ENCODE assay signal across 8 cellular contexts in the genomic region with DNA sequence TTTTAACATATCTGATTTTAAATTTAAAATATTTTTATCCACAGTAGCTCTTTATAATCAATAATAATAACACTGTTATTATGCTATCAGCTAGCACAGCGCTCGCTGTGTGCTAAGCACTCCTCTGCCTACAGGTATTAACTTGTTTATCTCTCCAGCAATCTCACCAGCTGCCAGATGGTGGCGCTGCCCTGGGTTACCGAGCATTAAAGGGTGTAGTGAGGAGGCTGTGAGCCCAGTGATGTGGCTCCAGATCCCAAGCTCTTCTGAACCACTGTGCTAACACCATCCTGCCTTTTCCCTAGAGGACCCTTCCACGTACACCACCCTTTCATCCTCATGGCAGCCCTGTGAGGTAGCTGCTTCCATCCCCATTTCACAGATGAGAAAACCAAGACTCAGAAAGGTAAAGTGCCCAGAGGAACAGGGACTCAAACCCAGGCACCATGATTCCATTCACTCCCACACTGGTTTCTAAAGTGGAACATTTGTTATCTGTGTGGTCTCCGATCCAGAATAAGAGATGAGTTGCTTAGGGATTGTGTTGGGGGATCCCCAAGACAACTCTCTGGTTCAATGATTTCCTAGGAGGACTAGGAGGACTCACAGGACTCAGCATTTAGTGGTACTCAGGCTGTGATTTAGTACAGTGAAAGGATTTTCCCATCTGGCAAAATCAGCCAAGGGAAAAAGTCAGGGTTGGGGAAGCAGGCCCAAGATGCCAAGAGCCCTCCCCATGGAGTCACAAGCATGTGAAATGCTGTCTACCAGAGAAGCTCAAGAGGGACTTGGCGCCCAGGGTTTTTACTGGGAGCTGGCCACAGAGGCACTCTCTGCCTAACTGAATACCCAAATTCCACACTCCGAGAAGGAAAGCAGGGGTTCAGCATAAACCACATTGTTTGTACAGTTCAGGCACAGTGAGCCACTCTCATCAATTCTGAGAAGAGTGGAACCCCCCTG. TPM values are rescaled to one million over a fixed set of nuclear protein-coding genes. Genes with fewer than 3 reads are reported as not detected.
DNase-seq lines count a peak whose midpoint lies in the region; ATAC-seq and TF ChIP-seq lines count a peak whose summit lies in the region.

No MANE protein-coding gene starts in this region.

- H3K27me3 ChIP-seq in osteoblast (ENCODE audit: insufficient read depth, low read length): peaks cover 53% of the 10 kb centered on the region

- peaks cover 97% of the 10 kb centered on the region for H3K4me1 Mint-ChIP-seq in brain

- H3K4me1 ChIP-seq in osteoblast (ENCODE audit: insufficient read depth, low read length): no peaks in the 10 kb centered on the region

- no peaks in the 10 kb centered on the region for H3K9me3 ChIP-seq in osteoblast (ENCODE audit: low read depth, low read length)

- peak overlapping the region in 4 of 5 experiments; percentile 55 to 100 (median 82) for H3K27ac Mint-ChIP-seq in brain

- no peaks in the 10 kb centered on the region for H3K79me2 ChIP-seq in osteoblast (ENCODE audit: insufficient read depth, low read length)

- H3K27ac ChIP-seq in osteoblast (ENCODE audit: low read depth, low read length): no peak overlapping the region

- peaks cover 6% of the 10 kb centered on the region for H3K36me3 Mint-ChIP-seq in brain

- ATAC-seq in GM18868 (IDR thresholded peaks at IDR 0.05; ENCODE audit: unreplicated experiment): peak; percentile 78

- no peak overlapping the region for H3K4me3 ChIP-seq in osteoblast (ENCODE audit: insufficient read depth, low read length)

- no peaks in the 10 kb centered on the region for H4K20me1 ChIP-seq in osteoblast (ENCODE audit: insufficient read depth, low read length)

- H3K4me2 ChIP-seq in osteoblast (ENCODE audit: insufficient read depth, low read length): no peak overlapping the region

- no peak overlapping the region for H2AFZ ChIP-seq in osteoblast (ENCODE audit: low read length)

- H3K4me3 Mint-ChIP-seq in brain: peak overlapping the region in 4 of 5 experiments; percentile 23 to 52 (median 28)

- no peaks in the 10 kb centered on the region for H3K9me3 Mint-ChIP-seq in brain

- no peaks in the 10 kb centered on the region for H3K36me3 ChIP-seq in osteoblast (ENCODE audit: insufficient read depth, low read length)

- TF ChIP-seq CTCF in brain (conservative IDR thresholded peaks at IDR 0.05) (peak; percentile 44 to 67), osteoblast (IDR thresholded peaks at IDR 0.05; ENCODE audit: extremely low read depth, low read depth, low read length) (peak; percentile 58)

- peaks cover 15% of the 10 kb centered on the region for H3K27me3 Mint-ChIP-seq in brain

- DNase-seq in COLO668 (lab: John Stamatoyannopoulos, UW; ENCODE audit: unreplicated experiment) (peak; percentile 68), NCI-H69 (lab: John Stamatoyannopoulos, UW) (peak; percentile 78), osteoblast (ENCODE audit: insufficient read length, low spot score, missing footprints) (peak; percentile 80), NCI-H1048 (lab: John Stamatoyannopoulos, UW) (no peak), Ammon's horn (ENCODE audit: low spot score) (no peak), hippocampal formation (lab: John Stamatoyannopoulos, UW) (no peak)

RNA-seq across cellular contexts. Expression of a gene that starts 7.0 kb away (rescaled TPM):
- polyA plus RNA-seq in brain (ENCODE audit: insufficient read depth, low read depth, low replicate concordance): 218 TPM
- 0.36 TPM in 1 of 2 replicates, not detected in the other for total RNA-seq in osteoblast

RNA-seq across cellular contexts. Expression of a gene that starts 24.8 kb away (rescaled TPM):
- 19.7 TPM for polyA plus RNA-seq in brain (ENCODE audit: insufficient read depth, low read depth, low replicate concordance)
- 38.0 and 38.6 TPM in 2 replicates for total RNA-seq in osteoblast

Comparison
In these comparisons a context has a peak if more than half of its experiments do, and no peak if none do; other contexts are left out.
1. DNase-seq: peak in COLO668 (single experiment), NCI-H69 (single experiment) and osteoblast (single experiment); none in NCI-H1048 (single experiment), Ammon's horn (single experiment) and hippocampal formation (0 of 2).